In the genomic region with DNA sequence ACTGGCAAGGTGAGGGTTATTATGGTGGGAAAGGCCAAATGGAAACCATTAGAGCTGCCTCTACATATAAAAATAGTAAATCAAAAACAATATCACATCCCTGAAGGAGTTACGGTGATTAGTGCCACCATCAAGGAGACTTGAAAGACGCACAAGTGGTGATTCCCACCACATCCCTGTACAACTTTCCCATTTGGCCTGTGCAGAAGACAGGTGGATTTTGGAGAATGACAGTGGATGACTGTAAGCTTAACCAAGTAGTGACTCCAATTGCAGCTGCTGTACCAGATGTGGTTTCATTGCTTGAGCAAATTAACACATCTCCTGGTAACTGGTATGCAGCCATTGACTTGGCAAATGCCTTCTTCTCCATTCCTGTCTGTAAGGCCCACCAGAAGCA, we compare ENCODE assay signal across 4 cellular contexts. TPM values are rescaled to one million over a fixed set of nuclear protein-coding genes. Genes with fewer than 3 reads are reported as not detected.
"Had no signal": no experiment of that assay in that cellular context is flagged by ENCODE, and none has a peak within 500 bp of the region (broad histone marks: within the 10 kb centered on the region; RNA-seq: fewer than 3 reads in every experiment).

No MANE protein-coding gene starts in this region.

RNA-seq across cellular contexts. Expression of a gene that starts 54.0 kb away (rescaled TPM):
- total RNA-seq: activated B cell treated with CpG ODN at 0.5 μM for 24 hours; activated CD8-positive, alpha-beta T cell treated with anti-CD3 and anti-CD28 coated beads for 36 hours; activated T-helper 17 cell treated with anti-CD3 and anti-CD28 coated beads, Interleukin-2, amount 50 U/mL, for 72 hours; T-helper 17 cell had no signal
